11 cellular contexts compared by ENCODE assay signal in genomic region chr15:74676801-74677200, GRCh38. TPM values are rescaled to one million over a fixed set of nuclear protein-coding genes. Genes with fewer than 3 reads are reported as not detected.
"Had no signal": no experiment of that assay in that cellular context is flagged by ENCODE, and none has a peak within 500 bp of the region (broad histone marks: within the 10 kb centered on the region; RNA-seq: fewer than 3 reads in every experiment).

No MANE protein-coding gene starts in this region.

- H3K4me3 ChIP-seq: GM23248, GM23338, HAP-1 had no signal

- DNase-seq: GM23248, GOT3, H7, H9, HCEC 1CT, HFFc6 had no signal

- H3K9ac ChIP-seq: GM23248 had no signal

- H3K9me3 ChIP-seq: HAP-1 had no signal

- H2AFZ ChIP-seq: GM23248, GM23338 had no signal

- ATAC-seq: GM23338, HCT116 had no signal

- H3K4me2 ChIP-seq: GM23338 had no signal

- FAIRE-seq: H1, H54 had no signal

- H3K4me1 ChIP-seq: HAP-1 had no signal

- H3K27ac ChIP-seq: GM23248 had no signal

RNA-seq across cellular contexts. Expression of gene CYP1A1, which starts 48.5 kb away (rescaled TPM):
- total RNA-seq: GM23248, HFFc6 had no signal
- polyA plus RNA-seq: GM23248 had no signal
